Comparison of ENCODE assay signal across 18 cellular contexts in genomic region chr4:7289619-7290018, GRCh38.
"Had no signal": no experiment of that assay in that cellular context is flagged by ENCODE, and none has a peak within 500 bp of the region (broad histone marks: within the 10 kb centered on the region; RNA-seq: fewer than 3 reads in every experiment).

No MANE protein-coding gene starts in this region.

- H3K27ac Mint-ChIP-seq: naive thymus-derived CD4-positive, alpha-beta T cell; nephron progenitor cell had no signal

- H3K27ac ChIP-seq: colonic mucosa, hepatocyte, ovary, stomach, thoracic aorta had no signal

- H3K36me3 ChIP-seq: colonic mucosa, ovary, stomach, thoracic aorta had no signal

- H3K4me1 ChIP-seq: colonic mucosa had no signal

- H3K27me3 ChIP-seq: colonic mucosa, ovary had no signal

- H3K4me1 Mint-ChIP-seq: naive thymus-derived CD4-positive, alpha-beta T cell had no signal

- H3K4me3 Mint-ChIP-seq: naive thymus-derived CD4-positive, alpha-beta T cell; nephron progenitor cell had no signal

- H3K4me3 ChIP-seq: colonic mucosa, hepatocyte, ovary, stomach, thoracic aorta had no signal

- FAIRE-seq: kidney, small intestine had no signal

- DNase-seq: colonic mucosa; dermis blood vessel endothelial cell; foreskin melanocyte; kidney; left cardiac atrium; mammary epithelial cell; naive thymus-derived CD4-positive, alpha-beta T cell; nephron progenitor cell; ovary; small intestine; stimulated activated CD4-positive, alpha-beta T cell treated with anti-CD3 and anti-CD28 coated beads, Interleukin-12 subunit alpha, Interleukin-12 subunit beta, amount 100 ng/mL, for 4 hours; stimulated activated naive CD4-positive, alpha-beta T cell; stomach; substantia nigra; trophoblast cell had no signal

- H3K9me3 ChIP-seq: colonic mucosa, ovary, stomach, thoracic aorta had no signal

- H3K4me2 ChIP-seq: hepatocyte had no signal

- H2AFZ ChIP-seq: hepatocyte had no signal

- H3K9me3 Mint-ChIP-seq: nephron progenitor cell had no signal

- ATAC-seq: left cardiac atrium; naive thymus-derived CD4-positive, alpha-beta T cell; right cardiac atrium had no signal
